In the genomic region with DNA sequence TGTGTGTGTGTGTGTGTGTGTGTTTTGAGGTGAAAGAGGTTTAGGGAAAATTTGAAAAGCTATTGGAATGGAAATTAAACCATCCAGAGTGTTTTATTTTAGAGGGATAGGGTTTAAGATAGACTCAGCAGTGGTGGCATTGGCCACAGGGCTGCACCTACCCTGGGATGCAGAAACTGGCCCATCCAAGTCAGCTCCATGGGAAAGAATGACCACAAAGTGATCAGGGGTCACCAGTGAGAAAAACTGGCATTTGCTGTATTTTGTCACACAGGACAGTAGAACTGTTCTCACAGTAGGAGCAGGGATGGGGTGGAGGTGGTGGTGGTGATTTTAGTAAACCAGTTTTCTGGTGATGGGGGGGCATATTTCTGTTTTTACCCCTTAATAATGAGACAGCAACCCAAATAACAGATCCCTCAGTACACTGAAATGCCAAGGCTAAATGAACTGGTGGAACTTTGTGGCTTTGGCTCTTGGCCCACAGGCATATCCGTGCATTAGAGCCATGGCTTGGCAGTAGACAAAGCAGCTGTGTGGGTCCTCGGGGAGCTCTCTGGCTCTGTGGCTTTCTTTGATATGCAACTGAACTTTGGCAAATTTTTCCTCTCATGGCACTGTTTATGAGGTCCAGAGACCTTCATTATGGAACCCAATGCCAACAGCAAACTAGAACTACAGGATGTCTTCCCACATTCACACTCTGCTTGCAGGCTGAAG, we compare ENCODE assay signal across 9 cellular contexts.
DNase-seq lines count a peak whose midpoint lies in the region; ATAC-seq and TF ChIP-seq lines count a peak whose summit lies in the region.
"Had no signal": no experiment of that assay in that cellular context is flagged by ENCODE, and none has a peak within 500 bp of the region (broad histone marks: within the 10 kb centered on the region; RNA-seq: fewer than 3 reads in every experiment).

No MANE protein-coding gene starts in this region.

- intact Hi-C loops in sciatic nerve (cut with DNase I), result no loop called here

- H3K36me3 ChIP-seq in SK-N-MC (ENCODE audit: insufficient read depth, low read length), result no peaks in the 10 kb centered on the region

- no peak for TF ChIP-seq CTCF in fibroblast of villous mesenchyme (IDR thresholded peaks at IDR 0.05; ENCODE audit: insufficient read depth, low read depth, low read length)

- no peak overlapping the region for H3K9ac ChIP-seq in SK-N-MC (ENCODE audit: insufficient read length)

- H3K27ac ChIP-seq in SK-N-MC, result peak overlapping the region; percentile 21; the same call in 1 of the 2 replicates

- peak overlapping the region; percentile 14; the same call in 1 of the 2 replicates for H3K4me3 ChIP-seq in SK-N-MC
- H3K4me3 ChIP-seq in fibroblast of villous mesenchyme (ENCODE audit: low read depth, low read length), result no peak overlapping the region

- peak; percentile 49 for DNase-seq in GM04503 (ENCODE audit: low read depth)
- DNase-seq in SK-N-MC (ENCODE audit: low read depth, low spot score), result no peak
- peak; percentile 45 for DNase-seq in fibroblast of villous mesenchyme (ENCODE audit: low read depth)
- DNase-seq in sciatic nerve (ENCODE audit: low spot score), result no peak
- no peak for DNase-seq in activated T-cell treated with anti-CD3 and anti-CD28 coated beads, Interleukin-2, amount 50 U/mL, for 1 hour
- no peak for DNase-seq in ureter (ENCODE audit: low spot score)
- DNase-seq in HuH-7.5 (ENCODE audit: low spot score), result no peak
- DNase-seq: cerebellar nuclear complex had no signal

- ATAC-seq in sciatic nerve, result peak; percentile 19
- no peak for ATAC-seq in HG02571 (IDR thresholded peaks at IDR 0.05; ENCODE audit: unreplicated experiment)

- H3K9me3 ChIP-seq in SK-N-MC (ENCODE audit: low read depth, low read length), result no peaks in the 10 kb centered on the region

Comparison
In these comparisons a context has a peak if more than half of its experiments do, and no peak if none do; other contexts are left out.
1. DNase-seq: peak in GM04503 (single experiment) and fibroblast of villous mesenchyme (single experiment); none in SK-N-MC (single experiment), sciatic nerve (single experiment), activated T-cell treated with anti-CD3 and anti-CD28 coated beads, Interleukin-2, amount 50 U/mL, for 1 hour (single experiment), ureter (single experiment) and HuH-7.5 (single experiment).